In the genomic region with DNA sequence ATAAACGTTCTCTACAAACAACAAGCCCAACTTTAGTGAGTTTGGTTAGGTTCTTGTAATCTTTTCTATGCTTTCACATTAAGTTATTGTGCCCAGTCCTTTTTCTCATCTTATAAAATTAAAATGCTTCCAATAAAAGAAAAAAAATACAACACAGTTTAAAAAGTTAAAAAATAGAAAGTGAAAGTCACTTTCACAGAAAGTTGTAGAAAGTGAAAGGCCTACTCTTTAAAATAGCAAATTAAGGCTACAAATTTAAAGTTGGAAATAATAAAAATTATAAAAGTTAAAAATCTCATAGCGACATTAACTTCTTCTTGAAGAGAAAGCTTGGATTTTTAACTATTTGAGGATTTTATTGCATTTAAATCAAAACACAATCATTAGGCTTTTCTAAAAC, we compare ENCODE assay signal across 20 cellular contexts. TPM values are rescaled to one million over a fixed set of nuclear protein-coding genes. Genes with fewer than 3 reads are reported as not detected.
DNase-seq lines count a peak whose midpoint lies in the region; ATAC-seq and FAIRE-seq lines count a peak whose summit lies in the region.
"Had no signal": no experiment of that assay in that cellular context is flagged by ENCODE, and none has a peak within 500 bp of the region (broad histone marks: within the 10 kb centered on the region; RNA-seq: fewer than 3 reads in every experiment).

No MANE protein-coding gene starts in this region.

- peaks cover 26% of the 10 kb centered on the region for H3K36me3 Mint-ChIP-seq in activated naive CD8-positive, alpha-beta T cell
- H3K36me3 Mint-ChIP-seq in activated naive CD8-positive, alpha-beta T cell treated with anti-CD3 and anti-CD28 coated beads for 36 hours: peaks cover 64% of the 10 kb centered on the region
- H3K36me3 Mint-ChIP-seq in T-cell: peaks cover 63% of the 10 kb centered on the region

- FAIRE-seq in frontal cortex (lab: Jason Lieb, UNC): peak; percentile 13
- FAIRE-seq: H54, K562 had no signal

- no peak for ATAC-seq in T-cell (replicated peaks in 1 of 4)
- ATAC-seq: K562, SK-N-SH treated with all-trans-retinoic acid at 6 μM for 48 hours had no signal

- H3K4me3 Mint-ChIP-seq in activated naive CD8-positive, alpha-beta T cell: peak overlapping the region; percentile 7
- no peak overlapping the region for H3K4me3 Mint-ChIP-seq in activated naive CD8-positive, alpha-beta T cell treated with anti-CD3 and anti-CD28 coated beads for 36 hours
- H3K4me3 Mint-ChIP-seq in T-cell: no peak overlapping the region
- H3K4me3 Mint-ChIP-seq: CD4-positive, CD25-positive, alpha-beta regulatory T cell had no signal

- no peaks in the 10 kb centered on the region for H3K27me3 Mint-ChIP-seq in activated naive CD8-positive, alpha-beta T cell
- no peaks in the 10 kb centered on the region for H3K27me3 Mint-ChIP-seq in activated naive CD8-positive, alpha-beta T cell treated with anti-CD3 and anti-CD28 coated beads for 36 hours
- H3K27me3 Mint-ChIP-seq in T-cell: no peaks in the 10 kb centered on the region
- H3K27me3 Mint-ChIP-seq: CD4-positive, CD25-positive, alpha-beta regulatory T cell had no signal

- peaks cover 64% of the 10 kb centered on the region for H3K4me1 Mint-ChIP-seq in activated naive CD8-positive, alpha-beta T cell (ENCODE audit: low read depth)
- peaks cover 38% of the 10 kb centered on the region for H3K4me1 Mint-ChIP-seq in activated naive CD8-positive, alpha-beta T cell treated with anti-CD3 and anti-CD28 coated beads for 36 hours
- peaks cover 56 to 61% (median 61%) of the 10 kb centered on the region in 3 donors for H3K4me1 Mint-ChIP-seq in T-cell

- POLR2A ChIA-PET in T-cell (lab: Charles Lee): no interaction called here

- CTCF ChIA-PET in T-cell (lab: Charles Lee): no interaction called here

- no peak for DNase-seq in activated naive CD8-positive, alpha-beta T cell treated with anti-CD3 and anti-CD28 coated beads for 36 hours
- DNase-seq in T-cell: no peak
- no peak for DNase-seq in frontal cortex (ENCODE audit: low spot score in 2 of 2)
- DNase-seq in stimulated activated CD4-positive, alpha-beta T cell treated with anti-CD3 and anti-CD28 coated beads, Interleukin-4, amount 100 ng/mL, for 4 hours: no peak
- DNase-seq in HT-29 (ENCODE audit: low spot score): no peak
- DNase-seq in HuH-7.5 (ENCODE audit: low spot score): no peak
- DNase-seq: Caco-2; CD4-positive, CD25-positive, alpha-beta regulatory T cell; DMS 273 treated with DMSO at 0.1 percent for 48 hours; DND-41; MG63; NCI-H1417; NCI-H1694 treated with DMSO at 0.1 percent for 48 hours; NCI-H446; NCI-H526; Peyer's patch had no signal

- peak overlapping the region; percentile 54 for H3K27ac Mint-ChIP-seq in activated naive CD8-positive, alpha-beta T cell
- H3K27ac Mint-ChIP-seq in activated naive CD8-positive, alpha-beta T cell treated with anti-CD3 and anti-CD28 coated beads for 36 hours: no peak overlapping the region
- H3K27ac Mint-ChIP-seq in T-cell: peak overlapping the region; percentile 12 to 23

- no peaks in the 10 kb centered on the region for H3K9me3 Mint-ChIP-seq in activated naive CD8-positive, alpha-beta T cell (ENCODE audit: low read depth)
- no peaks in the 10 kb centered on the region for H3K9me3 Mint-ChIP-seq in activated naive CD8-positive, alpha-beta T cell treated with anti-CD3 and anti-CD28 coated beads for 36 hours
- H3K9me3 Mint-ChIP-seq in T-cell: no peaks in the 10 kb centered on the region

RNA-seq across cellular contexts. Expression of a gene that starts 35.9 kb away (rescaled TPM):
- 10 to 100 TPM; 84.7 to 85.2 TPM for total RNA-seq in activated naive CD8-positive, alpha-beta T cell treated with anti-CD3 and anti-CD28 coated beads for 36 hours
- total RNA-seq in T-cell (100 to 1,000 TPM; 154 to 186 (median 161) TPM), frontal cortex (444 TPM)
- total RNA-seq in HT-29 (2014; rRNA removed; shearing (Covaris generic)): 39.0 and 44.1 TPM in 2 replicates
